ENCODE assay signal across 25 cellular contexts in the genomic region with DNA sequence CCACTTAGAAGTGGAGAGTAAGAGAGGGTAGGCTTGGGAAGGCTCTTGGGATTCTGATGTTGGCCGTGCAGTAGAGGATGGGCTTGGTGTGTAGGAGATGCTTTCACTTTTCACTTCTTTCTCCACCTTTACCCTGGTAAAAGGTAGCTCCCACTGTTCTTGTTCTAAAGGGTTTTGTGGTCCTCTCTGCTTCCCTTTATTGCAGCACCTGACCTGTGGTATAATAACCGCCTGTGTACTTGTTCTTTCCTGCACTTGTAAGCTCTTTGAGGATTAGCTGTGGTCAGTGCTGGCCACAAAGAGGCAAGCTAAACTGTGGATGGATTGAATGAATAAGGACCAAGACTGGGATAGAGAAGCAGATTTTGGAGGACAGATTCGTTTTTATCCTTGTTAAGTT. TPM values are rescaled to one million over a fixed set of nuclear protein-coding genes. Genes with fewer than 3 reads are reported as not detected.
DNase-seq lines count a peak whose midpoint lies in the region; ATAC-seq lines count a peak whose summit lies in the region.
"Had no signal": no experiment of that assay in that cellular context is flagged by ENCODE, and none has a peak within 500 bp of the region (broad histone marks: within the 10 kb centered on the region; RNA-seq: fewer than 3 reads in every experiment).

No MANE protein-coding gene starts in this region.

- no peak overlapping the region for H3K4me3 ChIP-seq in MG63
- H3K4me3 ChIP-seq: A549, cardiac muscle cell, esophagus muscularis mucosa, GM23338, ovary had no signal

- H3K27me3 Mint-ChIP-seq in activated T-cell treated with anti-CD3 and anti-CD28 coated beads, Interleukin-2, amount 50 U/mL, for 72 hours (ENCODE audit: low read depth): no peaks in the 10 kb centered on the region
- H3K27me3 Mint-ChIP-seq in T-cell (no peaks in the 10 kb centered on the region), immature natural killer cell (ENCODE audit: low read depth in 3 of 3) (peaks cover 0 to 6% (median 0%) of the 10 kb centered on the region in 3 donors)
- H3K27me3 Mint-ChIP-seq in stimulated activated naive B cell treated with anti-CD40 and anti-IgM and Interleukin-4, amounts not matched to agents 10 μg/mL and 1 μg/mL and 100 μg/mL, for 72 hours: no peaks in the 10 kb centered on the region
- H3K27me3 Mint-ChIP-seq: type B pancreatic cell had no signal

- CTCF ChIA-PET in T-cell (lab: Charles Lee): no interaction called here

- no peaks in the 10 kb centered on the region for H3K27me3 ChIP-seq in MG63
- H3K27me3 ChIP-seq: cardiac muscle cell, esophagus muscularis mucosa, ovary had no signal

- no peaks in the 10 kb centered on the region for H3K9me3 Mint-ChIP-seq in activated T-cell treated with anti-CD3 and anti-CD28 coated beads, Interleukin-2, amount 50 U/mL, for 72 hours
- H3K9me3 Mint-ChIP-seq in T-cell (no peaks in the 10 kb centered on the region), immature natural killer cell (peaks cover 0 to 1% (median 0%) of the 10 kb centered on the region in 6 donors)
- H3K9me3 Mint-ChIP-seq in stimulated activated naive B cell treated with anti-CD40 and anti-IgM and Interleukin-4, amounts not matched to agents 10 μg/mL and 1 μg/mL and 100 μg/mL, for 72 hours: no peaks in the 10 kb centered on the region
- H3K9me3 Mint-ChIP-seq: activated naive CD4-positive, alpha-beta T cell treated with anti-CD3 and anti-CD28 coated beads, Interleukin-2, amount 50 U/mL, for 72 hours; GM23338; T-helper 1 cell treated with Interleukin-12 subunit alpha and Interleukin-12 subunit beta and Interleukin-4 antibody, amounts not matched to agents 30 μg/mL and 1 μg/mL, for 36 hours; type B pancreatic cell had no signal

- H3K36me3 ChIP-seq in MG63: no peaks in the 10 kb centered on the region
- H3K36me3 ChIP-seq: cardiac muscle cell, esophagus muscularis mucosa, ovary had no signal

- H3K4me3 Mint-ChIP-seq in activated T-cell treated with anti-CD3 and anti-CD28 coated beads, Interleukin-2, amount 50 U/mL, for 72 hours: no peak overlapping the region
- peak overlapping the region in 2 of 3 donors; percentile 37 to 67 for H3K4me3 Mint-ChIP-seq in T-cell
- peak overlapping the region; percentile 26 to 56 (median 48) for H3K4me3 Mint-ChIP-seq in immature natural killer cell
- peak overlapping the region; percentile 1 for H3K4me3 Mint-ChIP-seq in stimulated activated naive B cell treated with anti-CD40 and anti-IgM and Interleukin-4, amounts not matched to agents 10 μg/mL and 1 μg/mL and 100 μg/mL, for 72 hours
- H3K4me3 Mint-ChIP-seq: GM23338; T-helper 1 cell treated with Interleukin-12 subunit alpha and Interleukin-12 subunit beta and Interleukin-4 antibody, amounts not matched to agents 30 μg/mL and 1 μg/mL, for 36 hours; type B pancreatic cell had no signal

- H3K4me1 Mint-ChIP-seq in activated T-cell treated with anti-CD3 and anti-CD28 coated beads, Interleukin-2, amount 50 U/mL, for 72 hours (ENCODE audit: low read depth): peaks cover 57% of the 10 kb centered on the region
- H3K4me1 Mint-ChIP-seq in T-cell (peaks cover 80 to 88% (median 82%) of the 10 kb centered on the region in 3 donors), immature natural killer cell (peaks cover 75 to 88% of the 10 kb centered on the region in 2 donors)
- H3K4me1 Mint-ChIP-seq in stimulated activated naive B cell treated with anti-CD40 and anti-IgM and Interleukin-4, amounts not matched to agents 10 μg/mL and 1 μg/mL and 100 μg/mL, for 72 hours: peaks cover 46 to 81% of the 10 kb centered on the region in 2 donors

- ATAC-seq in activated T-cell treated with anti-CD3 and anti-CD28 coated beads, Interleukin-2, amount 50 U/mL, for 72 hours (replicated peaks in 1 of 2): no peak
- peak in 1 of 4 experiments; percentile 51 for ATAC-seq in T-cell (replicated peaks in 1 of 4)
- ATAC-seq in stimulated activated naive B cell treated with anti-CD40 and anti-IgM and Interleukin-4, amounts not matched to agents 10 μg/mL and 1 μg/mL and 100 μg/mL, for 72 hours (replicated peaks): peak; percentile 59 to 60
- ATAC-seq: A549, GM23338 had no signal

- H3K36me3 Mint-ChIP-seq in activated T-cell treated with anti-CD3 and anti-CD28 coated beads, Interleukin-2, amount 50 U/mL, for 72 hours (ENCODE audit: insufficient read depth in 2 of 2): no peaks in the 10 kb centered on the region
- H3K36me3 Mint-ChIP-seq in T-cell: no peaks in the 10 kb centered on the region
- no peaks in the 10 kb centered on the region for H3K36me3 Mint-ChIP-seq in immature natural killer cell
- H3K36me3 Mint-ChIP-seq in stimulated activated naive B cell treated with anti-CD40 and anti-IgM and Interleukin-4, amounts not matched to agents 10 μg/mL and 1 μg/mL and 100 μg/mL, for 72 hours: peaks cover 6 to 7% of the 10 kb centered on the region in 2 donors
- H3K36me3 Mint-ChIP-seq: activated naive CD4-positive, alpha-beta T cell treated with anti-CD3 and anti-CD28 coated beads, Interleukin-2, amount 50 U/mL, for 72 hours; type B pancreatic cell had no signal

- H3K27ac Mint-ChIP-seq in activated T-cell treated with anti-CD3 and anti-CD28 coated beads, Interleukin-2, amount 50 U/mL, for 72 hours: peak overlapping the region; percentile 62
- peak overlapping the region; percentile 29 to 53 for H3K27ac Mint-ChIP-seq in T-cell
- H3K27ac Mint-ChIP-seq in immature natural killer cell: peak overlapping the region in 5 of 6 donors; percentile 2 to 64 (median 17)
- H3K27ac Mint-ChIP-seq in stimulated activated naive B cell treated with anti-CD40 and anti-IgM and Interleukin-4, amounts not matched to agents 10 μg/mL and 1 μg/mL and 100 μg/mL, for 72 hours: no peak overlapping the region
- H3K27ac Mint-ChIP-seq: GM23338; T-helper 1 cell treated with Interleukin-12 subunit alpha and Interleukin-12 subunit beta and Interleukin-4 antibody, amounts not matched to agents 30 μg/mL and 1 μg/mL, for 36 hours; type B pancreatic cell had no signal

- H3K9me3 ChIP-seq in MG63: no peaks in the 10 kb centered on the region
- H3K9me3 ChIP-seq: A549, esophagus muscularis mucosa, ovary had no signal

- POLR2A ChIA-PET in T-cell (lab: Charles Lee): interaction anchor here (0.6 kb wide), 3 partner anchors 9 to 63 kb away, joined by 3 to 13 read pairs (median 4); no protein-coding TSS in a partner anchor

- no peak for DNase-seq in activated T-cell treated with anti-CD3 and anti-CD28 coated beads, Interleukin-2, amount 50 U/mL, for 72 hours
- DNase-seq in activated T-cell treated with anti-CD3 and anti-CD28 coated beads, Interleukin-2, amount 50 U/mL, for 48 hours: no peak
- DNase-seq in T-cell (no peak), immature natural killer cell (peak; percentile 6 to 11 (median 7)), NCI-H1694 (lab: John Stamatoyannopoulos, UW) (no peak), nucleus accumbens (lab: John Stamatoyannopoulos, UW) (no peak), MG63 (no peak)
- DNase-seq in stimulated activated naive B cell treated with anti-CD40 and anti-IgM and Interleukin-4, amounts not matched to agents 10 μg/mL and 1 μg/mL and 100 μg/mL, for 72 hours: no peak
- DNase-seq: activated CD4-positive, alpha-beta T cell treated with anti-CD3 and anti-CD28 coated beads for 1 hour; activated T-cell treated with anti-CD3 and anti-CD28 coated beads for 4 hours; Karpas-422; kidney; midbrain; NCI-H187; NCI-H446 treated with DMSO at 0.1 percent for 48 hours; ovary; Right ventricle myocardium superior; stimulated activated naive CD4-positive, alpha-beta T cell had no signal

RNA-seq across cellular contexts. Expression of gene KDM4C, which starts 25.2 kb away (rescaled TPM):
- total RNA-seq in activated T-cell treated with anti-CD3 and anti-CD28 coated beads, Interleukin-2, amount 50 U/mL, for 72 hours: 10 to 100 TPM; 42.9 to 46.7 TPM
- total RNA-seq in T-cell: 100 to 1,000 TPM in 2 of 5 donors, 10 to 100 TPM in 3; 66.4 to 107 (median 76.0) TPM
- 10 to 100 TPM; 18.2 to 45.6 (median 29.9) TPM for polyA plus RNA-seq in immature natural killer cell
- total RNA-seq in MG63 (2014; rRNA removed; shearing (Covaris generic); ENCODE audit: low replicate concordance): 1.8 and 9.7 TPM in 2 replicates

Comparison
In these comparisons a context has a peak if more than half of its experiments do, and no peak if none do; other contexts are left out.
1. ATAC-seq: peak in stimulated activated naive B cell treated with anti-CD40 and anti-IgM and Interleukin-4, amounts not matched to agents 10 μg/mL and 1 μg/mL and 100 μg/mL, for 72 hours (2 of 2); none in activated T-cell treated with anti-CD3 and anti-CD28 coated beads, Interleukin-2, amount 50 U/mL, for 72 hours (0 of 2).
2. DNase-seq: peak in immature natural killer cell (3 of 3); none in activated T-cell treated with anti-CD3 and anti-CD28 coated beads, Interleukin-2, amount 50 U/mL, for 72 hours (0 of 2), activated T-cell treated with anti-CD3 and anti-CD28 coated beads, Interleukin-2, amount 50 U/mL, for 48 hours (0 of 2), T-cell (0 of 34), stimulated activated naive B cell treated with anti-CD40 and anti-IgM and Interleukin-4, amounts not matched to agents 10 μg/mL and 1 μg/mL and 100 μg/mL, for 72 hours (single experiment), NCI-H1694 (single experiment), nucleus accumbens (0 of 56) and MG63 (single experiment).
3. H3K4me3 Mint-ChIP-seq: peak in T-cell (2 of 3), immature natural killer cell (5 of 5) and stimulated activated naive B cell treated with anti-CD40 and anti-IgM and Interleukin-4, amounts not matched to agents 10 μg/mL and 1 μg/mL and 100 μg/mL, for 72 hours (2 of 2); none in activated T-cell treated with anti-CD3 and anti-CD28 coated beads, Interleukin-2, amount 50 U/mL, for 72 hours (0 of 2).